Comparison of ENCODE assay signal across 17 cellular contexts in genomic region chr9:126483468-126484056, GRCh38.
DNase-seq lines count a peak whose midpoint lies in the region; ATAC-seq and TF ChIP-seq lines count a peak whose summit lies in the region.
"Had no signal": no experiment of that assay in that cellular context is flagged by ENCODE, and none has a peak within 500 bp of the region (broad histone marks: within the 10 kb centered on the region; RNA-seq: fewer than 3 reads in every experiment).

No MANE protein-coding gene starts in this region.

- TF ChIP-seq POLR2A in heart left ventricle (IDR thresholded peaks at IDR 0.05): no peak

- H3K4me3 ChIP-seq in coronary artery (no peak overlapping the region), heart left ventricle (no peak overlapping the region)
- H3K4me3 ChIP-seq: lung, SJSA1 had no signal

- H3K27me3 Mint-ChIP-seq in activated naive CD4-positive, alpha-beta T cell treated with anti-CD3 and anti-CD28 coated beads for 36 hours (ENCODE audit: low read depth): no peaks in the 10 kb centered on the region
- H3K27me3 Mint-ChIP-seq in activated T-helper 17 cell treated with anti-CD3 and anti-CD28 coated beads, Interleukin-2, amount 50 U/mL, for 72 hours: no peaks in the 10 kb centered on the region
- H3K27me3 Mint-ChIP-seq: activated naive CD8-positive, alpha-beta T cell had no signal

- H3K27ac ChIP-seq in layer of hippocampus (ENCODE audit: low read depth, low read length): peak overlapping the region; percentile 90
- H3K27ac ChIP-seq in temporal lobe (ENCODE audit: low read depth, low read length): peak overlapping the region; percentile 23
- no peak overlapping the region for H3K27ac ChIP-seq in coronary artery
- no peak overlapping the region for H3K27ac ChIP-seq in heart left ventricle
- H3K27ac ChIP-seq: SJSA1 had no signal

- no peak overlapping the region for H3K27ac Mint-ChIP-seq in activated naive CD4-positive, alpha-beta T cell treated with anti-CD3 and anti-CD28 coated beads for 36 hours
- H3K27ac Mint-ChIP-seq in activated T-helper 17 cell treated with anti-CD3 and anti-CD28 coated beads, Interleukin-2, amount 50 U/mL, for 72 hours: peak overlapping the region; percentile 37
- H3K27ac Mint-ChIP-seq: activated naive CD8-positive, alpha-beta T cell had no signal

- peaks cover 0 to 8% (median 0%) of the 10 kb centered on the region in 12 donors for H3K4me1 ChIP-seq in heart left ventricle
- H3K4me1 ChIP-seq: SJSA1 had no signal

- no peaks in the 10 kb centered on the region for H3K9me3 ChIP-seq in heart left ventricle
- H3K9me3 ChIP-seq: SJSA1 had no signal

- peak; percentile 17 for DNase-seq in activated naive CD4-positive, alpha-beta T cell treated with anti-CD3 and anti-CD28 coated beads for 36 hours
- DNase-seq in activated naive CD4-positive, alpha-beta T cell treated with anti-CD3 and anti-CD28 coated beads, Interleukin-2, amount 50 U/mL, for 16 hours: no peak
- no peak for DNase-seq in medulla oblongata (ENCODE audit: extremely low spot score)
- DNase-seq in coronary artery (ENCODE audit: low spot score): no peak
- no peak for DNase-seq in heart left ventricle
- DNase-seq: activated T-cell treated with anti-CD3 and anti-CD28 coated beads, Interleukin-2, amount 50 U/mL, for 1 hour; DMS153; NCI-H1092 treated with DMSO at 0.1 percent for 48 hours; NCI-H2029 treated with DMSO at 0.1 percent for 48 hours; retina; stimulated activated CD4-positive, alpha-beta T cell treated with anti-CD3 and anti-CD28 coated beads, Interleukin-12 subunit alpha, Interleukin-12 subunit beta, amount 100 ng/mL, for 4 hours had no signal

- peaks cover 0 to 22% (median 14%) of the 10 kb centered on the region in 9 donors for H3K36me3 ChIP-seq in heart left ventricle
- H3K36me3 ChIP-seq: SJSA1 had no signal

- H3K4me1 Mint-ChIP-seq in activated naive CD4-positive, alpha-beta T cell treated with anti-CD3 and anti-CD28 coated beads for 36 hours (ENCODE audit: low read depth): peaks cover 11% of the 10 kb centered on the region
- H3K4me1 Mint-ChIP-seq in activated T-helper 17 cell treated with anti-CD3 and anti-CD28 coated beads, Interleukin-2, amount 50 U/mL, for 72 hours: peaks cover 10% of the 10 kb centered on the region

- no peaks in the 10 kb centered on the region for H3K27me3 ChIP-seq in layer of hippocampus (ENCODE audit: control insufficient read depth, insufficient read depth, low read length)
- H3K27me3 ChIP-seq in heart left ventricle: no peaks in the 10 kb centered on the region
- H3K27me3 ChIP-seq: SJSA1 had no signal

- WGBS in heart left ventricle, 4 donors: 93 to 97% (median 96%) methylated on average over 11 to 13 of the region's 13 CpGs

- no peak for TF ChIP-seq CTCF in coronary artery (IDR thresholded peaks at IDR 0.05)
- TF ChIP-seq CTCF in heart left ventricle (IDR thresholded peaks at IDR 0.05): no peak

- H3K4me3 Mint-ChIP-seq in activated naive CD4-positive, alpha-beta T cell treated with anti-CD3 and anti-CD28 coated beads for 36 hours: no peak overlapping the region
- H3K4me3 Mint-ChIP-seq in activated T-helper 17 cell treated with anti-CD3 and anti-CD28 coated beads, Interleukin-2, amount 50 U/mL, for 72 hours: no peak overlapping the region
- H3K4me3 Mint-ChIP-seq: activated naive CD8-positive, alpha-beta T cell had no signal

- CTCF ChIA-PET in activated naive CD4-positive, alpha-beta T cell treated with anti-CD3 and anti-CD28 coated beads for 36 hours (lab: Charles Lee): interaction anchor here (0.6 to 3.0 kb wide), 2 partner anchors 8 to 455 kb away, joined by 3 to 17 read pairs; no protein-coding TSS in a partner anchor

- peak; percentile 34 for ATAC-seq in activated T-helper 17 cell treated with anti-CD3 and anti-CD28 coated beads, Interleukin-2, amount 50 U/mL, for 72 hours (replicated peaks)
- no peak for ATAC-seq in heart left ventricle

- no peaks in the 10 kb centered on the region for H3K9me3 Mint-ChIP-seq in activated naive CD4-positive, alpha-beta T cell treated with anti-CD3 and anti-CD28 coated beads for 36 hours
- H3K9me3 Mint-ChIP-seq in activated T-helper 17 cell treated with anti-CD3 and anti-CD28 coated beads, Interleukin-2, amount 50 U/mL, for 72 hours: no peaks in the 10 kb centered on the region

- H3K36me3 Mint-ChIP-seq in activated naive CD4-positive, alpha-beta T cell treated with anti-CD3 and anti-CD28 coated beads for 36 hours (ENCODE audit: low read depth): no peaks in the 10 kb centered on the region
- H3K36me3 Mint-ChIP-seq in activated T-helper 17 cell treated with anti-CD3 and anti-CD28 coated beads, Interleukin-2, amount 50 U/mL, for 72 hours (ENCODE audit: low read depth): no peaks in the 10 kb centered on the region

- intact Hi-C loops in activated naive CD4-positive, alpha-beta T cell treated with anti-CD3 and anti-CD28 coated beads for 36 hours (cut with micrococcal nuclease): no loop called here
- intact Hi-C loops in heart left ventricle (cut with DNase I): loop anchor here in 1 of 10 donors (10.0 kb wide), 1 partner anchor 79 kb away; no protein-coding TSS in a partner anchor

Comparison
In these comparisons a context has a peak if more than half of its experiments do, and no peak if none do; other contexts are left out.
1. H3K27ac ChIP-seq: peak in layer of hippocampus (single experiment) and temporal lobe (single experiment); none in coronary artery (0 of 2) and heart left ventricle (0 of 12).